23 cellular contexts compared by ENCODE assay signal in genomic region chrX:8906299-8906698, GRCh38.
"Had no signal": no experiment of that assay in that cellular context is flagged by ENCODE, and none has a peak within 500 bp of the region (broad histone marks: within the 10 kb centered on the region; RNA-seq: fewer than 3 reads in every experiment).

No MANE protein-coding gene starts in this region.

- ATAC-seq: activated CD4-positive, CD25-positive, alpha-beta regulatory T cell treated with anti-CD3 and anti-CD28 coated beads, Interleukin-2, amount 50 U/mL, for 24 hours; activated CD8-positive, alpha-beta T cell treated with anti-CD3 and anti-CD28 coated beads for 36 hours; activated T-cell treated with anti-CD3 and anti-CD28 coated beads, Interleukin-2, amount 50 U/mL, for 72 hours; SK-N-SH treated with all-trans-retinoic acid at 6 μM for 48 hours had no signal

- H3K4me3 Mint-ChIP-seq: activated CD8-positive, alpha-beta T cell treated with anti-CD3 and anti-CD28 coated beads for 36 hours; activated naive CD4-positive, alpha-beta T cell treated with anti-CD3 and anti-CD28 coated beads, Interleukin-2, amount 10 ng/mL, durations not matched to agents 7 days and 5 days; activated naive CD8-positive, alpha-beta T cell treated with anti-CD3 and anti-CD28 coated beads for 36 hours; activated T-cell treated with anti-CD3 and anti-CD28 coated beads, Interleukin-2, amount 50 U/mL, for 72 hours had no signal

- H3K27ac Mint-ChIP-seq: activated CD8-positive, alpha-beta T cell treated with anti-CD3 and anti-CD28 coated beads for 36 hours; activated naive CD4-positive, alpha-beta T cell treated with anti-CD3 and anti-CD28 coated beads, Interleukin-2, amount 10 ng/mL, durations not matched to agents 7 days and 5 days; activated naive CD8-positive, alpha-beta T cell treated with anti-CD3 and anti-CD28 coated beads for 36 hours; activated T-cell treated with anti-CD3 and anti-CD28 coated beads, Interleukin-2, amount 50 U/mL, for 72 hours; activated T-helper 2 cell treated with anti-CD3 and anti-CD28 coated beads, Interferon-gamma antibody, Interleukin-2, Interleukin-4, amounts not matched to agents 10 μg/mL and 5 μg/mL and 100 μg/mL, durations not matched to agents 14 hours and 24 hours and 36 hours had no signal

- H3K9me3 ChIP-seq: MG63, Peyer's patch, SJSA1 had no signal

- H3K36me3 ChIP-seq: MG63, Peyer's patch, SJSA1 had no signal

- H3K27ac ChIP-seq: Peyer's patch, RWPE1, SJSA1 had no signal

- H3K9me3 Mint-ChIP-seq: activated CD8-positive, alpha-beta T cell treated with anti-CD3 and anti-CD28 coated beads for 36 hours; activated naive CD4-positive, alpha-beta T cell treated with anti-CD3 and anti-CD28 coated beads, Interleukin-2, amount 10 ng/mL, durations not matched to agents 7 days and 5 days; activated naive CD8-positive, alpha-beta T cell treated with anti-CD3 and anti-CD28 coated beads for 36 hours; activated T-cell treated with anti-CD3 and anti-CD28 coated beads, Interleukin-2, amount 50 U/mL, for 72 hours; activated T-helper 2 cell treated with anti-CD3 and anti-CD28 coated beads, Interferon-gamma antibody, Interleukin-2, Interleukin-4, amounts not matched to agents 10 μg/mL and 5 μg/mL and 100 μg/mL, durations not matched to agents 14 hours and 24 hours and 36 hours had no signal

- H3K27me3 ChIP-seq: MG63, Peyer's patch, SJSA1 had no signal

- H3K4me3 ChIP-seq: MG63, Peyer's patch, SJSA1 had no signal

- H3K4me1 ChIP-seq: Peyer's patch, SJSA1 had no signal

- H3K4me1 Mint-ChIP-seq: activated naive CD4-positive, alpha-beta T cell treated with anti-CD3 and anti-CD28 coated beads, Interleukin-2, amount 10 ng/mL, durations not matched to agents 7 days and 5 days; activated naive CD8-positive, alpha-beta T cell treated with anti-CD3 and anti-CD28 coated beads for 36 hours had no signal

- H3K36me3 Mint-ChIP-seq: activated naive CD4-positive, alpha-beta T cell treated with anti-CD3 and anti-CD28 coated beads, Interleukin-2, amount 10 ng/mL, durations not matched to agents 7 days and 5 days; activated naive CD8-positive, alpha-beta T cell treated with anti-CD3 and anti-CD28 coated beads for 36 hours had no signal

- H3K27me3 Mint-ChIP-seq: activated CD8-positive, alpha-beta T cell treated with anti-CD3 and anti-CD28 coated beads for 36 hours; activated naive CD8-positive, alpha-beta T cell treated with anti-CD3 and anti-CD28 coated beads for 36 hours had no signal

- DNase-seq: activated CD4-positive, alpha-beta T cell treated with anti-CD3 and anti-CD28 coated beads for 4 hours; activated CD8-positive, alpha-beta memory T cell treated with anti-CD3 and anti-CD28 coated beads, Interleukin-2, amount 50 U/mL, for 4 hours; activated CD8-positive, alpha-beta T cell treated with anti-CD3 and anti-CD28 coated beads for 36 hours; activated gamma-delta T cell treated with Interleukin-2 at 50 U/mL for 16 hours; activated naive CD4-positive, alpha-beta T cell treated with anti-CD3 and anti-CD28 coated beads, Interleukin-2, amount 10 ng/mL, durations not matched to agents 7 days and 5 days; activated naive CD8-positive, alpha-beta T cell treated with anti-CD3 and anti-CD28 coated beads for 36 hours; activated T-cell treated with anti-CD3 and anti-CD28 coated beads, Interleukin-2, amount 50 U/mL, for 72 hours; MG63; NCI-H1105; NCI-H1436; NCI-H1694 treated with DMSO at 0.1 percent for 48 hours; NCI-H2029 treated with DMSO at 0.1 percent for 48 hours; NCI-H345; NCI-H510A; NCI-H526 treated with DMSO at 0.1 percent for 48 hours; Peyer's patch; SHP77; SW 1271 had no signal
